8 cellular contexts compared by ENCODE assay signal in genomic region chr12:131283862-131284825, GRCh38.
A peak's percentile ranks its signal among the peaks of the same experiment; 100 is the strongest.
DNase-seq lines count a peak whose midpoint lies in the region; ATAC-seq, FAIRE-seq and TF ChIP-seq lines count a peak whose summit lies in the region.
"Not testable (repeated sequence)": the region's sequence is repeated elsewhere in the genome, so short reads cannot be mapped to it uniquely, and the experiment has no call there.

No MANE protein-coding gene starts in this region.

- H3K4me1 Mint-ChIP-seq in activated T-cell treated with anti-CD3 and anti-CD28 coated beads, Interleukin-2, amount 50 U/mL, for 24 hours (ENCODE audit: low read depth); naive thymus-derived CD4-positive, alpha-beta T cell: not testable (repeated sequence)

- H3K36me3 ChIP-seq in BLaER1; Peyer's patch; bronchial epithelial cell (ENCODE audit: control insufficient read depth, insufficient read depth, low read length); kidney (ENCODE audit: control insufficient read depth in 1 of 2, insufficient read depth in 2 of 2, low read length in 2 of 2); naive thymus-derived CD4-positive, alpha-beta T cell (ENCODE audit: control insufficient read depth in 2 of 3, insufficient read depth in 3 of 3, low read length in 3 of 3); spleen; upper lobe of right lung: not testable (repeated sequence)

- H3K4me2 ChIP-seq in BLaER1: peak overlapping the region; percentile 76

- intact Hi-C loops in kidney (cut with DNase I); naive thymus-derived CD4-positive, alpha-beta T cell (cut with micrococcal nuclease); spleen (cut with DNase I; ENCODE audit: low total_unique reads); upper lobe of right lung (cut with DNase I): not testable (repeated sequence)

- H3K27me3 Mint-ChIP-seq in activated T-cell treated with anti-CD3 and anti-CD28 coated beads, Interleukin-2, amount 50 U/mL, for 24 hours; naive thymus-derived CD4-positive, alpha-beta T cell: not testable (repeated sequence)

- peak in 2 of 3 donors; percentile 37 to 38 for DNase-seq in Peyer's patch
- peak; percentile 18 for DNase-seq in activated T-cell treated with anti-CD3 and anti-CD28 coated beads, Interleukin-2, amount 50 U/mL, for 24 hours
- not testable (repeated sequence) for DNase-seq in bronchial epithelial cell (ENCODE audit: low read depth)
- peak; percentile 49 for DNase-seq in kidney
- DNase-seq in naive thymus-derived CD4-positive, alpha-beta T cell: peak in 1 of 9 donors; percentile 13
- peak; percentile 73 for DNase-seq in spleen
- peak; percentile 48 for DNase-seq in upper lobe of right lung

- ATAC-seq in naive thymus-derived CD4-positive, alpha-beta T cell: peak; percentile 10
- not testable (repeated sequence) for ATAC-seq in upper lobe of right lung

- H3K9me3 ChIP-seq in BLaER1; Peyer's patch; kidney (ENCODE audit: control insufficient read depth in 1 of 2, low read length in 2 of 2); naive thymus-derived CD4-positive, alpha-beta T cell (ENCODE audit: control insufficient read depth in 2 of 3, low read length in 3 of 3); spleen; upper lobe of right lung: not testable (repeated sequence)

- H3K27me3 ChIP-seq in BLaER1; Peyer's patch; bronchial epithelial cell (ENCODE audit: control insufficient read depth, insufficient read depth, low read length); naive thymus-derived CD4-positive, alpha-beta T cell (ENCODE audit: control insufficient read depth in 2 of 2, insufficient read depth in 2 of 2, low read length in 2 of 2); spleen (replicated peaks in 1 of 7); upper lobe of right lung: not testable (repeated sequence)

- H3K9me3 Mint-ChIP-seq in activated T-cell treated with anti-CD3 and anti-CD28 coated beads, Interleukin-2, amount 50 U/mL, for 24 hours; naive thymus-derived CD4-positive, alpha-beta T cell: not testable (repeated sequence)

- CTCF ChIA-PET in naive thymus-derived CD4-positive, alpha-beta T cell (lab: Charles Lee): not testable (repeated sequence)

- TF ChIP-seq CTCF in Peyer's patch (IDR thresholded peaks at IDR 0.05); bronchial epithelial cell (IDR thresholded peaks at IDR 0.05; ENCODE audit: insufficient read depth, low read length, severe bottlenecking); kidney (IDR thresholded peaks at IDR 0.05; ENCODE audit: borderline replicate concordance, extremely low read depth, insufficient read depth); spleen (IDR thresholded peaks at IDR 0.05 in 8 of 11, conservative IDR thresholded peaks at IDR 0.05 in 3 of 11); upper lobe of right lung (IDR thresholded peaks at IDR 0.05): not testable (repeated sequence)

- POLR2A ChIA-PET in naive thymus-derived CD4-positive, alpha-beta T cell (lab: Charles Lee): not testable (repeated sequence)

- H3K9ac ChIP-seq in BLaER1; kidney (ENCODE audit: low read length in 2 of 2): not testable (repeated sequence)

- 83 to 88% (median 84%) methylated on average over 25 to 32 of the region's 32 CpGs for WGBS in spleen, 5 donors

- H3K4me1 ChIP-seq in BLaER1: peaks cover 12% of the 10 kb centered on the region
- not testable (repeated sequence) for H3K4me1 ChIP-seq in Peyer's patch; kidney (ENCODE audit: control insufficient read depth in 1 of 2, insufficient read depth in 1 of 2, low read depth in 1 of 2, low read length in 2 of 2); naive thymus-derived CD4-positive, alpha-beta T cell (ENCODE audit: control insufficient read depth in 2 of 2, insufficient read depth in 2 of 2, low read length in 2 of 2); spleen; upper lobe of right lung

- H3K4me3 ChIP-seq in BLaER1; Peyer's patch; bronchial epithelial cell (ENCODE audit: low read depth, low read length); kidney (ENCODE audit: low read length in 2 of 2); naive thymus-derived CD4-positive, alpha-beta T cell (ENCODE audit: low read length); spleen; upper lobe of right lung: not testable (repeated sequence)

- peak; percentile 90 for FAIRE-seq in bronchial epithelial cell (lab: Jason Lieb, UNC)
- FAIRE-seq in kidney (lab: Jason Lieb, UNC): not testable (repeated sequence)

- not testable (repeated sequence) for H4K20me1 ChIP-seq in BLaER1

- H3K27ac Mint-ChIP-seq in activated T-cell treated with anti-CD3 and anti-CD28 coated beads, Interleukin-2, amount 50 U/mL, for 24 hours; naive thymus-derived CD4-positive, alpha-beta T cell: not testable (repeated sequence)

- H3K4me3 Mint-ChIP-seq in activated T-cell treated with anti-CD3 and anti-CD28 coated beads, Interleukin-2, amount 50 U/mL, for 24 hours; naive thymus-derived CD4-positive, alpha-beta T cell: not testable (repeated sequence)

- TF ChIP-seq POLR2A in Peyer's patch (IDR thresholded peaks at IDR 0.05); spleen (IDR thresholded peaks at IDR 0.05): not testable (repeated sequence)

- not testable (repeated sequence) for H3K36me3 Mint-ChIP-seq in activated T-cell treated with anti-CD3 and anti-CD28 coated beads, Interleukin-2, amount 50 U/mL, for 24 hours (ENCODE audit: low read depth); naive thymus-derived CD4-positive, alpha-beta T cell

- H3K27ac ChIP-seq in BLaER1: peak overlapping the region; percentile 66; the same call in 1 of the 2 replicates
- H3K27ac ChIP-seq in Peyer's patch; kidney (ENCODE audit: low read depth in 2 of 2, low read length in 2 of 2); naive thymus-derived CD4-positive, alpha-beta T cell (ENCODE audit: low read depth, low read length); spleen; upper lobe of right lung: not testable (repeated sequence)
